28 cellular contexts compared by ENCODE assay signal in genomic region chr12:90989617-90990232, GRCh38. TPM values are rescaled to one million over a fixed set of nuclear protein-coding genes. Genes with fewer than 3 reads are reported as not detected.
"Had no signal": no experiment of that assay in that cellular context is flagged by ENCODE, and none has a peak within 500 bp of the region (broad histone marks: within the 10 kb centered on the region; RNA-seq: fewer than 3 reads in every experiment).

No MANE protein-coding gene starts in this region.

- H3K27ac ChIP-seq: adrenal gland, KMS-11, Peyer's patch, VCaP had no signal

- H3K27me3 Mint-ChIP-seq: activated naive CD8-positive, alpha-beta T cell treated with anti-CD3 and anti-CD28 coated beads for 36 hours had no signal

- H3K4me1 Mint-ChIP-seq: activated CD4-positive, alpha-beta T cell treated with anti-CD3 and anti-CD28 coated beads, Interleukin-2, amount 10 ng/mL, durations not matched to agents 7 days and 5 days; activated naive CD4-positive, alpha-beta T cell treated with anti-CD3 and anti-CD28 coated beads, Interleukin-2, amount 10 ng/mL, durations not matched to agents 7 days and 5 days; activated naive CD8-positive, alpha-beta T cell treated with anti-CD3 and anti-CD28 coated beads for 36 hours; activated T-helper 17 cell treated with anti-CD3 and anti-CD28 coated beads, Interleukin-2, amount 50 U/mL, for 72 hours; T-cell had no signal

- H3K27me3 ChIP-seq: adrenal gland, breast epithelium, MG63, Peyer's patch had no signal

- H3K4me3 Mint-ChIP-seq: activated CD4-positive, alpha-beta memory T cell treated with anti-CD3 and anti-CD28 coated beads for 36 hours; activated CD4-positive, alpha-beta T cell treated with anti-CD3 and anti-CD28 coated beads, Interleukin-2, amount 10 ng/mL, durations not matched to agents 7 days and 5 days; activated naive CD4-positive, alpha-beta T cell treated with anti-CD3 and anti-CD28 coated beads, Interleukin-2, amount 10 ng/mL, durations not matched to agents 7 days and 5 days; activated naive CD8-positive, alpha-beta T cell treated with anti-CD3 and anti-CD28 coated beads for 36 hours; activated T-helper 17 cell treated with anti-CD3 and anti-CD28 coated beads, Interleukin-2, amount 50 U/mL, for 72 hours; T-cell had no signal

- ATAC-seq: activated T-helper 17 cell treated with anti-CD3 and anti-CD28 coated beads, Interleukin-2, amount 50 U/mL, for 72 hours; T-cell had no signal

- H3K9me3 Mint-ChIP-seq: activated CD4-positive, alpha-beta memory T cell treated with anti-CD3 and anti-CD28 coated beads for 36 hours; activated CD4-positive, alpha-beta T cell treated with anti-CD3 and anti-CD28 coated beads, Interleukin-2, amount 10 ng/mL, durations not matched to agents 7 days and 5 days; activated naive CD4-positive, alpha-beta T cell treated with anti-CD3 and anti-CD28 coated beads, Interleukin-2, amount 10 ng/mL, durations not matched to agents 7 days and 5 days; activated naive CD8-positive, alpha-beta T cell treated with anti-CD3 and anti-CD28 coated beads for 36 hours; activated T-helper 17 cell treated with anti-CD3 and anti-CD28 coated beads, Interleukin-2, amount 50 U/mL, for 72 hours; T-cell had no signal

- H3K4me2 ChIP-seq: KMS-11 had no signal

- H3K4me3 ChIP-seq: adrenal gland, breast epithelium, MG63, Peyer's patch had no signal

- H3K4me1 ChIP-seq: adrenal gland, breast epithelium, Peyer's patch had no signal

- H3K36me3 Mint-ChIP-seq: activated CD4-positive, alpha-beta memory T cell treated with anti-CD3 and anti-CD28 coated beads for 36 hours; activated naive CD4-positive, alpha-beta T cell treated with anti-CD3 and anti-CD28 coated beads, Interleukin-2, amount 10 ng/mL, durations not matched to agents 7 days and 5 days; activated naive CD8-positive, alpha-beta T cell treated with anti-CD3 and anti-CD28 coated beads for 36 hours; T-cell had no signal

- H3K9ac ChIP-seq: KMS-11 had no signal

- H3K36me3 ChIP-seq: adrenal gland, breast epithelium, MG63, Peyer's patch had no signal

- H3K9me3 ChIP-seq: adrenal gland, breast epithelium, Peyer's patch had no signal

- H3K27ac Mint-ChIP-seq: activated CD4-positive, alpha-beta memory T cell treated with anti-CD3 and anti-CD28 coated beads for 36 hours; activated CD4-positive, alpha-beta T cell treated with anti-CD3 and anti-CD28 coated beads, Interleukin-2, amount 10 ng/mL, durations not matched to agents 7 days and 5 days; activated naive CD4-positive, alpha-beta T cell treated with anti-CD3 and anti-CD28 coated beads, Interleukin-2, amount 10 ng/mL, durations not matched to agents 7 days and 5 days; activated naive CD8-positive, alpha-beta T cell treated with anti-CD3 and anti-CD28 coated beads for 36 hours; activated T-helper 17 cell treated with anti-CD3 and anti-CD28 coated beads, Interleukin-2, amount 50 U/mL, for 72 hours; T-cell had no signal

- DNase-seq: activated CD4-positive, alpha-beta memory T cell treated with anti-CD3 and anti-CD28 coated beads for 36 hours; activated CD4-positive, alpha-beta T cell treated with anti-CD3 and anti-CD28 coated beads, Interleukin-2, amount 10 ng/mL, durations not matched to agents 7 days and 5 days; activated CD4-positive, CD25-positive, alpha-beta regulatory T cell; activated gamma-delta T cell; activated naive CD4-positive, alpha-beta T cell treated with anti-CD3 and anti-CD28 coated beads, Interleukin-2, amount 10 ng/mL, durations not matched to agents 7 days and 5 days; activated naive CD8-positive, alpha-beta T cell treated with anti-CD3 and anti-CD28 coated beads for 36 hours; activated T-cell treated with anti-CD3 and anti-CD28 coated beads for 4 hours; activated T-cell treated with anti-CD3 and anti-CD28 coated beads, Interleukin-2, amount 50 U/mL, for 48 hours; adrenal gland; anterior cingulate cortex; MG63; MV-4-11; NCI-H1092 treated with DMSO at 0.1 percent for 48 hours; NCI-H1417 treated with DMSO at 0.1 percent for 48 hours; NCI-H1694 treated with DMSO at 0.1 percent for 48 hours; NCI-H2029 treated with DMSO at 0.1 percent for 48 hours; NCI-H345; NCI-H524; Peyer's patch; SIG-M5; T-cell; T-helper 2 cell; T1000 had no signal

RNA-seq across cellular contexts. Expression of gene EPYC, which starts 15.0 kb away (rescaled TPM):
- total RNA-seq: activated CD4-positive, alpha-beta memory T cell treated with anti-CD3 and anti-CD28 coated beads for 36 hours; activated CD4-positive, alpha-beta T cell treated with anti-CD3 and anti-CD28 coated beads, Interleukin-2, amount 10 ng/mL, durations not matched to agents 7 days and 5 days; activated CD8-positive, alpha-beta memory T cell treated with anti-CD3 and anti-CD28 coated beads for 36 hours; activated naive CD8-positive, alpha-beta T cell treated with anti-CD3 and anti-CD28 coated beads for 36 hours; activated T-helper 17 cell treated with anti-CD3 and anti-CD28 coated beads, Interleukin-2, amount 50 U/mL, for 72 hours; breast epithelium; Peyer's patch; T-cell had no signal
- polyA plus RNA-seq: adrenal gland had no signal

RNA-seq across cellular contexts. Expression of gene CCER1, which starts 34.7 kb away (rescaled TPM):
- total RNA-seq: activated CD4-positive, alpha-beta memory T cell treated with anti-CD3 and anti-CD28 coated beads for 36 hours; activated CD4-positive, alpha-beta T cell treated with anti-CD3 and anti-CD28 coated beads, Interleukin-2, amount 10 ng/mL, durations not matched to agents 7 days and 5 days; activated CD8-positive, alpha-beta memory T cell treated with anti-CD3 and anti-CD28 coated beads for 36 hours; activated naive CD8-positive, alpha-beta T cell treated with anti-CD3 and anti-CD28 coated beads for 36 hours; activated T-helper 17 cell treated with anti-CD3 and anti-CD28 coated beads, Interleukin-2, amount 50 U/mL, for 72 hours; adrenal gland; breast epithelium; Peyer's patch; T-cell had no signal
- polyA plus RNA-seq: adrenal gland had no signal
